8 cellular contexts compared by ENCODE assay signal in genomic region chr12:57591567-57592325, GRCh38. TPM values are rescaled to one million over a fixed set of nuclear protein-coding genes. Genes with fewer than 3 reads are reported as not detected.
DNase-seq lines count a peak whose midpoint lies in the region; ATAC-seq and TF ChIP-seq lines count a peak whose summit lies in the region.

No MANE protein-coding gene starts in this region.

- no peak for TF ChIP-seq CTCF in activated CD8-positive, alpha-beta T cell treated with anti-CD3 and anti-CD28 coated beads for 36 hours (IDR thresholded peaks at IDR 0.05)
- no peak for TF ChIP-seq CTCF in cardiac muscle cell (IDR thresholded peaks at IDR 0.05; ENCODE audit: low read depth, low read length)

- CTCF ChIA-PET in activated CD8-positive, alpha-beta T cell treated with anti-CD3 and anti-CD28 coated beads for 36 hours (lab: Charles Lee) = interaction anchor here (0.9 to 4.6 kb wide), 6 partner anchors 8 to 150 kb away, joined by 3 to 53 read pairs (median 5); partner anchors contain the start of gene ARHGEF25

- no peaks in the 10 kb centered on the region for H3K9me3 ChIP-seq in cardiac muscle cell (ENCODE audit: low read depth)

- no peaks in the 10 kb centered on the region for H3K4me1 ChIP-seq in cardiac muscle cell (ENCODE audit: low read depth)

- H3K9me3 Mint-ChIP-seq in activated CD8-positive, alpha-beta T cell treated with anti-CD3 and anti-CD28 coated beads for 36 hours = no peaks in the 10 kb centered on the region

- peaks cover 3% of the 10 kb centered on the region for H3K36me3 ChIP-seq in cardiac muscle cell

- no peak overlapping the region for H3K27ac ChIP-seq in cardiac muscle cell

- peak; percentile 36 for ATAC-seq in HG03159 (IDR thresholded peaks at IDR 0.05; ENCODE audit: unreplicated experiment)
- no peak for ATAC-seq in activated CD8-positive, alpha-beta T cell treated with anti-CD3 and anti-CD28 coated beads for 36 hours

- DNase-seq in NCI-H1417 (lab: John Stamatoyannopoulos, UW) = peak in 2 of 3 experiments; percentile 59 to 73
- DNase-seq in NCI-H1417 treated with DMSO at 0.1 percent for 48 hours (lab: John Stamatoyannopoulos, UW) = no peak
- DNase-seq in activated CD8-positive, alpha-beta T cell treated with anti-CD3 and anti-CD28 coated beads for 36 hours = no peak
- DNase-seq in cardiac muscle cell (ENCODE audit: low read depth in 1 of 2, low spot score in 1 of 2) = peak in 1 of 2 donors; percentile 36
- peak; percentile 25 for DNase-seq in pons (ENCODE audit: low spot score)
- DNase-seq in KG1 (lab: John Stamatoyannopoulos, UW) = no peak
- DNase-seq in SW480 (ENCODE audit: low spot score) = no peak

- peak overlapping the region; percentile 73 for H3K27ac Mint-ChIP-seq in activated CD8-positive, alpha-beta T cell treated with anti-CD3 and anti-CD28 coated beads for 36 hours

- peaks cover 29% of the 10 kb centered on the region for H3K27me3 ChIP-seq in cardiac muscle cell

- H3K4me3 ChIP-seq in cardiac muscle cell = peak overlapping the region; percentile 72

- H3K36me3 Mint-ChIP-seq in activated CD8-positive, alpha-beta T cell treated with anti-CD3 and anti-CD28 coated beads for 36 hours (ENCODE audit: low read depth) = peaks cover 6% of the 10 kb centered on the region

- peaks cover 24% of the 10 kb centered on the region for H3K4me1 Mint-ChIP-seq in activated CD8-positive, alpha-beta T cell treated with anti-CD3 and anti-CD28 coated beads for 36 hours (ENCODE audit: low read depth)

- no peaks in the 10 kb centered on the region for H3K27me3 Mint-ChIP-seq in activated CD8-positive, alpha-beta T cell treated with anti-CD3 and anti-CD28 coated beads for 36 hours

- peak overlapping the region; percentile 79 for H3K4me3 Mint-ChIP-seq in activated CD8-positive, alpha-beta T cell treated with anti-CD3 and anti-CD28 coated beads for 36 hours

- intact Hi-C loops in activated CD8-positive, alpha-beta T cell treated with anti-CD3 and anti-CD28 coated beads for 36 hours (cut with micrococcal nuclease) = no loop called here

- POLR2A ChIA-PET in activated CD8-positive, alpha-beta T cell treated with anti-CD3 and anti-CD28 coated beads for 36 hours (lab: Charles Lee) = interaction anchor here (0.7 to 4.2 kb wide), 9 partner anchors 8 to 99 kb away, joined by 3 to 21 read pairs (median 7); partner anchors contain the start of gene ARHGEF25

RNA-seq across cellular contexts. Expression of gene PIP4K2C, which starts 0.8 kb away (rescaled TPM):
- 10 to 100 TPM; 10.7 to 12.3 TPM for total RNA-seq in activated CD8-positive, alpha-beta T cell treated with anti-CD3 and anti-CD28 coated beads for 36 hours
- 15.1 and 23.5 TPM in 2 replicates for total RNA-seq in cardiac muscle cell
- polyA plus RNA-seq in cardiac muscle cell = 20.4 and 25.5 TPM in 2 replicates

RNA-seq across cellular contexts. Expression of gene DTX3, which starts 12.9 kb away (rescaled TPM):
- 10 to 100 TPM; 13.7 to 15.1 TPM for total RNA-seq in activated CD8-positive, alpha-beta T cell treated with anti-CD3 and anti-CD28 coated beads for 36 hours
- total RNA-seq in cardiac muscle cell = 52.1 and 59.0 TPM in 2 replicates
- 44.5 and 46.6 TPM in 2 replicates for polyA plus RNA-seq in cardiac muscle cell

RNA-seq across cellular contexts. Expression of gene ARHGEF25, which starts 19.5 kb away (rescaled TPM):
- 1 to 10 TPM; 1.1 to 1.2 TPM for total RNA-seq in activated CD8-positive, alpha-beta T cell treated with anti-CD3 and anti-CD28 coated beads for 36 hours
- total RNA-seq in cardiac muscle cell = 22.3 and 38.6 TPM in 2 replicates
- polyA plus RNA-seq in cardiac muscle cell = 2.0 and 3.5 TPM in 2 replicates

RNA-seq across cellular contexts. Expression of gene B4GALNT1, which starts 41.3 kb away (rescaled TPM):
- 1 to 10 TPM in 1 of 2 experiments, under 1 TPM in 1; 0.61 to 1.4 TPM for total RNA-seq in activated CD8-positive, alpha-beta T cell treated with anti-CD3 and anti-CD28 coated beads for 36 hours
- total RNA-seq in cardiac muscle cell = 0.32 TPM in 1 of 2 replicates, not detected in the other
- polyA plus RNA-seq in cardiac muscle cell = 0.29 TPM in 1 of 2 replicates, not detected in the other

RNA-seq across cellular contexts. Expression of gene KIF5A, which starts 41.9 kb away (rescaled TPM):
- total RNA-seq in activated CD8-positive, alpha-beta T cell treated with anti-CD3 and anti-CD28 coated beads for 36 hours = 1 to 10 TPM; 1.2 to 1.3 TPM
- total RNA-seq in cardiac muscle cell = 0.36 and 0.49 TPM in 2 replicates
- polyA plus RNA-seq in cardiac muscle cell = 0.05 and 0.11 TPM in 2 replicates

Comparison
In these comparisons a context has a peak if more than half of its experiments do, and no peak if none do; other contexts are left out.
1. DNase-seq: peak in NCI-H1417 (2 of 3) and pons (single experiment); none in NCI-H1417 treated with DMSO at 0.1 percent for 48 hours (single experiment), activated CD8-positive, alpha-beta T cell treated with anti-CD3 and anti-CD28 coated beads for 36 hours (single experiment), KG1 (single experiment) and SW480 (single experiment).
2. RNA of gene ARHGEF25, which starts 19.5 kb away (total RNA-seq): 22.3 to 38.6 TPM in cardiac muscle cell; 1.1 to 1.2 TPM in activated CD8-positive, alpha-beta T cell treated with anti-CD3 and anti-CD28 coated beads for 36 hours; every median in the first group is over 10 times any median in the second.